In genomic region chr3:69179740-69180372, GRCh38 we compare ENCODE assay signal across 21 cellular contexts. TPM values are rescaled to one million over a fixed set of nuclear protein-coding genes. Genes with fewer than 3 reads are reported as not detected.
A peak's percentile ranks its signal among the peaks of the same experiment; 100 is the strongest.
DNase-seq lines count a peak whose midpoint lies in the region; ATAC-seq and TF ChIP-seq lines count a peak whose summit lies in the region.
"Had no signal": no experiment of that assay in that cellular context is flagged by ENCODE, and none has a peak within 500 bp of the region (broad histone marks: within the 10 kb centered on the region; RNA-seq: fewer than 3 reads in every experiment).

No MANE protein-coding gene starts in this region.

- H3K9me3 Mint-ChIP-seq in activated CD4-positive, alpha-beta memory T cell treated with anti-CD3 and anti-CD28 coated beads for 36 hours: no peaks in the 10 kb centered on the region
- H3K9me3 Mint-ChIP-seq in activated CD4-positive, alpha-beta memory T cell treated with anti-CD3 and anti-CD28 coated beads, Interleukin-2, amount 10 ng/mL, durations not matched to agents 7 days and 5 days: no peaks in the 10 kb centered on the region
- no peaks in the 10 kb centered on the region for H3K9me3 Mint-ChIP-seq in type B pancreatic cell
- H3K9me3 Mint-ChIP-seq: activated T-helper 2 cell treated with anti-CD3 and anti-CD28 coated beads, Interferon-gamma antibody, Interleukin-2, Interleukin-4, amounts not matched to agents 10 μg/mL and 5 μg/mL and 100 μg/mL, durations not matched to agents 14 hours and 24 hours and 36 hours; IgD-negative memory B cell; immature natural killer cell had no signal

- CTCF ChIA-PET in activated CD4-positive, alpha-beta memory T cell treated with anti-CD3 and anti-CD28 coated beads for 36 hours (lab: Charles Lee): no interaction called here
- CTCF ChIA-PET in activated CD4-positive, alpha-beta memory T cell treated with anti-CD3 and anti-CD28 coated beads, Interleukin-2, amount 10 ng/mL, durations not matched to agents 7 days and 5 days (lab: Charles Lee): interaction anchor here (1.2 to 1.9 kb wide), 3 partner anchors 14 to 20 kb away, joined by 3 to 5 read pairs (median 4); no protein-coding TSS in a partner anchor

- H3K4me3 ChIP-seq in liver (ENCODE audit: low read depth in 1 of 3, low read length in 3 of 3): no peak overlapping the region
- H3K4me3 ChIP-seq: adrenal gland, ovary, upper lobe of left lung had no signal

- peaks cover 68% of the 10 kb centered on the region for H3K36me3 Mint-ChIP-seq in activated CD4-positive, alpha-beta memory T cell treated with anti-CD3 and anti-CD28 coated beads for 36 hours
- peaks cover 81% of the 10 kb centered on the region for H3K36me3 Mint-ChIP-seq in activated CD4-positive, alpha-beta memory T cell treated with anti-CD3 and anti-CD28 coated beads, Interleukin-2, amount 10 ng/mL, durations not matched to agents 7 days and 5 days (ENCODE audit: low read depth)
- peaks cover 62% of the 10 kb centered on the region for H3K36me3 Mint-ChIP-seq in type B pancreatic cell
- H3K36me3 Mint-ChIP-seq: IgD-negative memory B cell had no signal

- WGBS in liver: 54% methylated on average over 4 of the region's 4 CpGs

- no peak for TF ChIP-seq CTCF in liver (IDR thresholded peaks at IDR 0.05; ENCODE audit: low read depth, low read length, missing input control)
- TF ChIP-seq CTCF in type B pancreatic cell (conservative IDR thresholded peaks at IDR 0.05): no peak

- no peak for DNase-seq in activated CD4-positive, alpha-beta memory T cell treated with anti-CD3 and anti-CD28 coated beads for 36 hours
- no peak for DNase-seq in activated CD4-positive, alpha-beta memory T cell treated with anti-CD3 and anti-CD28 coated beads, Interleukin-2, amount 10 ng/mL, durations not matched to agents 7 days and 5 days
- DNase-seq in dermis blood vessel endothelial cell: peak; percentile 67
- no peak for DNase-seq in type B pancreatic cell (ENCODE audit: extremely low spot score, unreplicated experiment)
- no peak for DNase-seq in NCI-H2029 (lab: John Stamatoyannopoulos, UW)
- DNase-seq in NOMO-1 treated with dmso at 0.1 percent for 144 hours (lab: John Stamatoyannopoulos, UW; ENCODE audit: unreplicated experiment): no peak
- DNase-seq: activated CD8-positive, alpha-beta T cell treated with anti-CD3 and anti-CD28 coated beads, Interleukin-2, amount 10 ng/mL, durations not matched to agents 7 days and 5 days; adrenal gland; C1 segment of cervical spinal cord; glutamatergic neuron; immature natural killer cell; ovary; upper lobe of left lung had no signal

- H3K27ac Mint-ChIP-seq in activated CD4-positive, alpha-beta memory T cell treated with anti-CD3 and anti-CD28 coated beads for 36 hours: peak overlapping the region; percentile 38
- H3K27ac Mint-ChIP-seq in activated CD4-positive, alpha-beta memory T cell treated with anti-CD3 and anti-CD28 coated beads, Interleukin-2, amount 10 ng/mL, durations not matched to agents 7 days and 5 days: no peak overlapping the region
- H3K27ac Mint-ChIP-seq in type B pancreatic cell: peak overlapping the region; percentile 83
- H3K27ac Mint-ChIP-seq: IgD-negative memory B cell had no signal

- no peaks in the 10 kb centered on the region for H3K9me3 ChIP-seq in liver (ENCODE audit: control insufficient read depth in 4 of 4, low read length in 3 of 4)
- H3K9me3 ChIP-seq: adrenal gland, ovary, upper lobe of left lung had no signal

- H3K4me3 Mint-ChIP-seq in activated CD4-positive, alpha-beta memory T cell treated with anti-CD3 and anti-CD28 coated beads for 36 hours: no peak overlapping the region
- no peak overlapping the region for H3K4me3 Mint-ChIP-seq in activated CD4-positive, alpha-beta memory T cell treated with anti-CD3 and anti-CD28 coated beads, Interleukin-2, amount 10 ng/mL, durations not matched to agents 7 days and 5 days
- no peak overlapping the region for H3K4me3 Mint-ChIP-seq in type B pancreatic cell
- H3K4me3 Mint-ChIP-seq: activated CD8-positive, alpha-beta T cell treated with anti-CD3 and anti-CD28 coated beads, Interleukin-2, amount 10 ng/mL, durations not matched to agents 7 days and 5 days; IgD-negative memory B cell; immature natural killer cell had no signal

- H3K4me1 Mint-ChIP-seq in activated CD4-positive, alpha-beta memory T cell treated with anti-CD3 and anti-CD28 coated beads for 36 hours (ENCODE audit: low read depth): peaks cover 51% of the 10 kb centered on the region
- peaks cover 50% of the 10 kb centered on the region for H3K4me1 Mint-ChIP-seq in activated CD4-positive, alpha-beta memory T cell treated with anti-CD3 and anti-CD28 coated beads, Interleukin-2, amount 10 ng/mL, durations not matched to agents 7 days and 5 days
- H3K4me1 Mint-ChIP-seq in type B pancreatic cell (ENCODE audit: unreplicated experiment): peaks cover 28% of the 10 kb centered on the region
- H3K4me1 Mint-ChIP-seq: immature natural killer cell had no signal

- POLR2A ChIA-PET in activated CD4-positive, alpha-beta memory T cell treated with anti-CD3 and anti-CD28 coated beads for 36 hours (lab: Charles Lee): interaction anchor here (0.6 kb wide), 1 partner anchor 29 kb away, joined by 3 read pairs; no protein-coding TSS in a partner anchor
- POLR2A ChIA-PET in activated CD4-positive, alpha-beta memory T cell treated with anti-CD3 and anti-CD28 coated beads, Interleukin-2, amount 10 ng/mL, durations not matched to agents 7 days and 5 days (lab: Charles Lee): interaction anchor here (1.0 to 1.2 kb wide), 3 partner anchors 18 to 126 kb away, joined by 3 to 4 read pairs (median 3); no protein-coding TSS in a partner anchor

- no peaks in the 10 kb centered on the region for H3K27me3 Mint-ChIP-seq in activated CD4-positive, alpha-beta memory T cell treated with anti-CD3 and anti-CD28 coated beads for 36 hours
- no peaks in the 10 kb centered on the region for H3K27me3 Mint-ChIP-seq in activated CD4-positive, alpha-beta memory T cell treated with anti-CD3 and anti-CD28 coated beads, Interleukin-2, amount 10 ng/mL, durations not matched to agents 7 days and 5 days
- H3K27me3 Mint-ChIP-seq in type B pancreatic cell: no peaks in the 10 kb centered on the region

- no peak for ATAC-seq in GM21515 (IDR thresholded peaks at IDR 0.05; ENCODE audit: unreplicated experiment)
- ATAC-seq: activated CD8-positive, alpha-beta T cell treated with anti-CD3 and anti-CD28 coated beads, Interleukin-2, amount 10 ng/mL, durations not matched to agents 7 days and 5 days had no signal

- no peaks in the 10 kb centered on the region for H3K27me3 ChIP-seq in liver (ENCODE audit: control insufficient read depth in 4 of 4, insufficient read depth in 4 of 4, low read length in 3 of 4)
- H3K27me3 ChIP-seq: adrenal gland, ovary, upper lobe of left lung had no signal

- peak overlapping the region; percentile 80 to 88 for H3K27ac ChIP-seq in liver (ENCODE audit: low read depth in 1 of 2, low read length in 2 of 2)
- H3K27ac ChIP-seq: adrenal gland, ovary had no signal

- intact Hi-C loops in activated CD4-positive, alpha-beta memory T cell treated with anti-CD3 and anti-CD28 coated beads for 36 hours (cut with micrococcal nuclease): loop anchor here (1.0 kb wide), 1 partner anchor 18 kb away; no protein-coding TSS in a partner anchor

- peak overlapping the region; percentile 9 to 12 for H3K9ac ChIP-seq in liver (ENCODE audit: low read depth in 1 of 2, low read length in 2 of 2)

- H3K36me3 ChIP-seq in liver (ENCODE audit: control insufficient read depth in 4 of 4, insufficient read depth in 3 of 4, low read depth in 1 of 4, low read length in 3 of 4): peaks cover 5 to 48% (median 30%) of the 10 kb centered on the region in 4 donors
- H3K36me3 ChIP-seq: ovary had no signal

- H3K4me1 ChIP-seq in liver (ENCODE audit: control insufficient read depth in 4 of 4, insufficient read depth in 4 of 4, low read length in 3 of 4): peaks cover 8 to 48% (median 22%) of the 10 kb centered on the region in 4 donors
- H3K4me1 ChIP-seq: adrenal gland had no signal

- no peak for TF ChIP-seq RAD21 in liver (IDR thresholded peaks at IDR 0.05)

TF ChIP-seq in liver, 16 proteins besides CTCF, POLR2A, EP300 and RAD21:
- TF ChIP-seq YY1 (IDR thresholded peaks at IDR 0.05) (peak; percentile 1), ZBTB33 (IDR thresholded peaks at IDR 0.05) (no peak)
TF ChIP-seq in liver: peak in this region for 1.

RNA-seq across cellular contexts. Expression of gene LMOD3, which starts 57.5 kb away (rescaled TPM):
- not detected for total RNA-seq in activated CD4-positive, alpha-beta memory T cell treated with anti-CD3 and anti-CD28 coated beads for 36 hours
- not detected for total RNA-seq in activated CD4-positive, alpha-beta memory T cell treated with anti-CD3 and anti-CD28 coated beads, Interleukin-2, amount 10 ng/mL, durations not matched to agents 7 days and 5 days
- total RNA-seq in dermis blood vessel endothelial cell (not detected in 2 replicates), liver (not detected), type B pancreatic cell (ENCODE audit: low replicate concordance) (0.12 TPM in 1 of 2 replicates, not detected in the other)
- under 1 TPM; 0.02 to 0.04 TPM for polyA plus RNA-seq in liver
- total RNA-seq: A172; activated CD8-positive, alpha-beta T cell treated with anti-CD3 and anti-CD28 coated beads, Interleukin-2, amount 10 ng/mL, durations not matched to agents 7 days and 5 days; activated T-helper 2 cell treated with anti-CD3 and anti-CD28 coated beads, Interferon-gamma antibody, Interleukin-2, Interleukin-4, amounts not matched to agents 10 μg/mL and 5 μg/mL and 100 μg/mL, durations not matched to agents 14 hours and 24 hours and 36 hours; cerebellum; Daoy; esophagus mucosa had no signal
- polyA plus RNA-seq: IgD-negative memory B cell had no signal
